In genomic region chr11:65416341-65417185, GRCh38 we compare ENCODE assay signal across 8 cellular contexts. TPM values are rescaled to one million over a fixed set of nuclear protein-coding genes. Genes with fewer than 3 reads are reported as not detected.
DNase-seq lines count a peak whose midpoint lies in the region; ATAC-seq, FAIRE-seq and TF ChIP-seq lines count a peak whose summit lies in the region.

No MANE protein-coding gene starts in this region.

- peak overlapping the region; percentile 100 for H3K27ac Mint-ChIP-seq in activated T-helper 2 cell treated with anti-CD3 and anti-CD28 coated beads, Interferon-gamma antibody, Interleukin-2, Interleukin-4, amounts not matched to agents 10 μg/mL and 5 μg/mL and 100 μg/mL, durations not matched to agents 14 hours and 24 hours and 36 hours
- peak overlapping the region; percentile 92 to 97 for H3K27ac Mint-ChIP-seq in stimulated activated naive CD8-positive, alpha-beta T cell treated with anti-CD3 and anti-CD28 coated beads, Interleukin-15, amount 100 ng/mL, for 72 hours

- TF ChIP-seq RAD21 in neural cell (conservative IDR thresholded peaks at IDR 0.05) = peak; percentile 99

- H3K4me1 ChIP-seq in ACC112 (ENCODE audit: control insufficient read depth, insufficient read depth, low read length, unreplicated experiment) (peaks cover 42% of the 10 kb centered on the region), HUES6 (ENCODE audit: control insufficient read depth, insufficient read depth, low read length) (peaks cover 61% of the 10 kb centered on the region), Peyer's patch (peaks cover 7 to 49% (median 35%) of the 10 kb centered on the region in 4 donors)

- peaks cover 6% of the 10 kb centered on the region for H3K36me3 Mint-ChIP-seq in activated T-helper 2 cell treated with anti-CD3 and anti-CD28 coated beads, Interferon-gamma antibody, Interleukin-2, Interleukin-4, amounts not matched to agents 10 μg/mL and 5 μg/mL and 100 μg/mL, durations not matched to agents 14 hours and 24 hours and 36 hours (ENCODE audit: low read depth)

- H3K9me3 Mint-ChIP-seq in activated T-helper 2 cell treated with anti-CD3 and anti-CD28 coated beads, Interferon-gamma antibody, Interleukin-2, Interleukin-4, amounts not matched to agents 10 μg/mL and 5 μg/mL and 100 μg/mL, durations not matched to agents 14 hours and 24 hours and 36 hours = no peaks in the 10 kb centered on the region
- H3K9me3 Mint-ChIP-seq in stimulated activated naive CD8-positive, alpha-beta T cell treated with anti-CD3 and anti-CD28 coated beads, Interleukin-15, amount 100 ng/mL, for 72 hours = no peaks in the 10 kb centered on the region

- TF ChIP-seq POLR2A in Peyer's patch (IDR thresholded peaks at IDR 0.05) = peak in 1 of 2 donors; percentile 51

- H3K4me3 Mint-ChIP-seq in activated T-helper 2 cell treated with anti-CD3 and anti-CD28 coated beads, Interferon-gamma antibody, Interleukin-2, Interleukin-4, amounts not matched to agents 10 μg/mL and 5 μg/mL and 100 μg/mL, durations not matched to agents 14 hours and 24 hours and 36 hours (ENCODE audit: low read depth) = peak overlapping the region; percentile 81
- peak overlapping the region; percentile 90 to 97 for H3K4me3 Mint-ChIP-seq in stimulated activated naive CD8-positive, alpha-beta T cell treated with anti-CD3 and anti-CD28 coated beads, Interleukin-15, amount 100 ng/mL, for 72 hours

- H3K4me2 ChIP-seq in neural cell (ENCODE audit: low read length) = peak overlapping the region; percentile 97

- peak overlapping the region; percentile 99 for H3K27ac ChIP-seq in ACC112 (ENCODE audit: low read depth, low read length)
- no peak overlapping the region for H3K27ac ChIP-seq in HUES6 (ENCODE audit: low read depth, low read length)
- peak overlapping the region; percentile 97 to 100 (median 98) for H3K27ac ChIP-seq in Peyer's patch
- H3K27ac ChIP-seq in neural cell (ENCODE audit: low read length) = peak overlapping the region; percentile 40

- H3K27me3 ChIP-seq in ACC112 (ENCODE audit: insufficient read depth, low read length) (no peaks in the 10 kb centered on the region), HUES6 (ENCODE audit: control insufficient read depth, insufficient read depth, low read length) (no peaks in the 10 kb centered on the region), Peyer's patch (no peaks in the 10 kb centered on the region), neural cell (ENCODE audit: insufficient read depth, low read depth, low read length) (no peaks in the 10 kb centered on the region)

- H3K9me3 ChIP-seq in HUES6 (ENCODE audit: control insufficient read depth, insufficient read depth, low read depth, low read length) = no peaks in the 10 kb centered on the region
- H3K9me3 ChIP-seq in Peyer's patch = no peaks in the 10 kb centered on the region
- H3K9me3 ChIP-seq in neural cell (ENCODE audit: low read length) = no peaks in the 10 kb centered on the region

- H3K79me2 ChIP-seq in ACC112 (ENCODE audit: control insufficient read depth, insufficient read depth, low read length, unreplicated experiment) (peaks cover 38% of the 10 kb centered on the region), neural cell (replicated peaks; ENCODE audit: insufficient read depth, low read length) (peaks cover 69% of the 10 kb centered on the region)

- H3K4me1 Mint-ChIP-seq in activated T-helper 2 cell treated with anti-CD3 and anti-CD28 coated beads, Interferon-gamma antibody, Interleukin-2, Interleukin-4, amounts not matched to agents 10 μg/mL and 5 μg/mL and 100 μg/mL, durations not matched to agents 14 hours and 24 hours and 36 hours (ENCODE audit: low read depth) = peaks cover 37% of the 10 kb centered on the region
- peaks cover 54% of the 10 kb centered on the region for H3K4me1 Mint-ChIP-seq in stimulated activated naive CD8-positive, alpha-beta T cell treated with anti-CD3 and anti-CD28 coated beads, Interleukin-15, amount 100 ng/mL, for 72 hours

- ATAC-seq in stimulated activated naive CD8-positive, alpha-beta T cell treated with anti-CD3 and anti-CD28 coated beads, Interleukin-15, amount 100 ng/mL, for 72 hours = peak; percentile 42

- peak; percentile 87 for FAIRE-seq in GM18507 (lab: Jason Lieb, UNC)

- TF ChIP-seq EP300 in neural cell (conservative IDR thresholded peaks at IDR 0.05; ENCODE audit: poor library complexity, severe bottlenecking) = peak; percentile 36

- intact Hi-C loops in activated T-helper 2 cell treated with anti-CD3 and anti-CD28 coated beads, Interferon-gamma antibody, Interleukin-2, Interleukin-4, amounts not matched to agents 10 μg/mL and 5 μg/mL and 100 μg/mL, durations not matched to agents 14 hours and 24 hours and 36 hours (cut with micrococcal nuclease) = loop anchor here (1.0 kb wide), 4 partner anchors 17 to 94 kb away; partner anchors contain the start of gene SLC25A45

- H3K27me3 Mint-ChIP-seq in activated T-helper 2 cell treated with anti-CD3 and anti-CD28 coated beads, Interferon-gamma antibody, Interleukin-2, Interleukin-4, amounts not matched to agents 10 μg/mL and 5 μg/mL and 100 μg/mL, durations not matched to agents 14 hours and 24 hours and 36 hours (ENCODE audit: low read depth) = no peaks in the 10 kb centered on the region
- H3K27me3 Mint-ChIP-seq in stimulated activated naive CD8-positive, alpha-beta T cell treated with anti-CD3 and anti-CD28 coated beads, Interleukin-15, amount 100 ng/mL, for 72 hours = no peaks in the 10 kb centered on the region

- H3K4me3 ChIP-seq in ACC112 (ENCODE audit: low read depth, low read length) = peak overlapping the region; percentile 59
- H3K4me3 ChIP-seq in HUES6 (ENCODE audit: low read depth, low read length) = peak overlapping the region; percentile 37
- H3K4me3 ChIP-seq in Peyer's patch = peak overlapping the region; percentile 28 to 66 (median 59)
- H3K4me3 ChIP-seq in fibroblast of mammary gland (ENCODE audit: control insufficient read depth, low read depth, low read length) = peak overlapping the region; percentile 24
- H3K4me3 ChIP-seq in neural cell (ENCODE audit: low read length) = peak overlapping the region; percentile 65

- H4K20me1 ChIP-seq in neural cell (ENCODE audit: insufficient read depth) = no peaks in the 10 kb centered on the region

- DNase-seq in GM18507 (ENCODE audit: extremely low spot score, insufficient read length, low read depth) (peak; percentile 89), Peyer's patch (peak; percentile 93 to 97 (median 95)), fibroblast of mammary gland (ENCODE audit: low read depth) (peak; percentile 76)
- peak; percentile 88 for DNase-seq in activated T-helper 2 cell treated with anti-CD3 and anti-CD28 coated beads, Interferon-gamma antibody, Interleukin-2, Interleukin-4, amounts not matched to agents 10 μg/mL and 5 μg/mL and 100 μg/mL, durations not matched to agents 14 hours and 24 hours and 36 hours (ENCODE audit: low spot score)
- peak; percentile 94 for DNase-seq in stimulated activated naive CD8-positive, alpha-beta T cell treated with anti-CD3 and anti-CD28 coated beads, Interleukin-15, amount 100 ng/mL, for 72 hours

- H2AFZ ChIP-seq in ACC112 (ENCODE audit: low read length, unreplicated experiment) = no peak overlapping the region
- H2AFZ ChIP-seq in neural cell (ENCODE audit: low read depth, low read length) = no peak overlapping the region

- TF ChIP-seq CTCF in Peyer's patch (IDR thresholded peaks at IDR 0.05) (peak; percentile 95 to 100 (median 100)), fibroblast of mammary gland (conservative IDR thresholded peaks at IDR 0.05; ENCODE audit: control insufficient read depth, insufficient read depth, low read depth, low read length) (peak; percentile 81), neural cell (IDR thresholded peaks at IDR 0.05; ENCODE audit: poor library complexity, severe bottlenecking) (peak; percentile 98)

- peak overlapping the region; percentile 46 for H3K9ac ChIP-seq in HUES6 (ENCODE audit: low read length)
- H3K9ac ChIP-seq in neural cell (ENCODE audit: low read length) = peak overlapping the region; percentile 68

- no peaks in the 10 kb centered on the region for H3F3A ChIP-seq in neural cell (ENCODE audit: insufficient read depth, low read length, poor library complexity, severe bottlenecking)

- no peaks in the 10 kb centered on the region for H3K36me3 ChIP-seq in ACC112 (ENCODE audit: insufficient read depth, low read length)
- peaks cover 10% of the 10 kb centered on the region; the same call in 1 of the 2 replicates for H3K36me3 ChIP-seq in HUES6 (ENCODE audit: control insufficient read depth, insufficient read depth, low read length)
- H3K36me3 ChIP-seq in Peyer's patch = peaks cover 0 to 20% (median 0%) of the 10 kb centered on the region in 3 donors
- no peaks in the 10 kb centered on the region for H3K36me3 ChIP-seq in neural cell (ENCODE audit: insufficient read depth, low read length)

- no peaks in the 10 kb centered on the region for H3K9me2 ChIP-seq in neural cell (ENCODE audit: insufficient read depth, low read length)

TF ChIP-seq in neural cell, 6 proteins besides CTCF, POLR2A, EP300 and RAD21 (continues in another document):
- TF ChIP-seq SMC3 (conservative IDR thresholded peaks at IDR 0.05; ENCODE audit: poor library complexity) = peak; percentile 100

RNA-seq across cellular contexts. Expression of gene NEAT1, which starts 6.0 kb away (rescaled TPM):
- total RNA-seq in Peyer's patch = 1,000 to 10,000 TPM in 2 of 4 donors, 100 to 1,000 TPM in 2; 705 to 1,411 (median 1,064) TPM
- total RNA-seq in activated T-helper 2 cell treated with anti-CD3 and anti-CD28 coated beads, Interferon-gamma antibody, Interleukin-2, Interleukin-4, amounts not matched to agents 10 μg/mL and 5 μg/mL and 100 μg/mL, durations not matched to agents 14 hours and 24 hours and 36 hours = 422 and 430 TPM in 2 replicates
- 2.6 and 4.2 TPM in 2 replicates for polyA plus RNA-seq in neural cell
- 0.97 and 1.5 TPM in 2 replicates for polyA minus RNA-seq in neural cell

RNA-seq across cellular contexts. Expression of gene FRMD8, which starts 30.1 kb away (rescaled TPM):
- total RNA-seq in Peyer's patch = 100 to 1,000 TPM in 2 of 4 donors, 10 to 100 TPM in 2; 51.2 to 115 (median 102) TPM
- 39.7 and 39.8 TPM in 2 replicates for total RNA-seq in activated T-helper 2 cell treated with anti-CD3 and anti-CD28 coated beads, Interferon-gamma antibody, Interleukin-2, Interleukin-4, amounts not matched to agents 10 μg/mL and 5 μg/mL and 100 μg/mL, durations not matched to agents 14 hours and 24 hours and 36 hours
- polyA plus RNA-seq in neural cell = 17.2 and 22.2 TPM in 2 replicates
- 8.3 and 9.0 TPM in 2 replicates for polyA minus RNA-seq in neural cell

RNA-seq across cellular contexts. Expression of gene SLC25A45, which starts 34.1 kb away (rescaled TPM):
- total RNA-seq in Peyer's patch = 10 to 100 TPM; 23.3 to 50.6 (median 40.2) TPM
- total RNA-seq in activated T-helper 2 cell treated with anti-CD3 and anti-CD28 coated beads, Interferon-gamma antibody, Interleukin-2, Interleukin-4, amounts not matched to agents 10 μg/mL and 5 μg/mL and 100 μg/mL, durations not matched to agents 14 hours and 24 hours and 36 hours = 14.6 and 16.3 TPM in 2 replicates
- polyA plus RNA-seq in neural cell = 0.66 TPM in 1 of 2 replicates, not detected in the other
- polyA minus RNA-seq in neural cell = not detected in 2 replicates
